Comparison of ENCODE assay signal across 17 cellular contexts in genomic region chr9:103661663-103662062, GRCh38.
"Had no signal": no experiment of that assay in that cellular context is flagged by ENCODE, and none has a peak within 500 bp of the region (broad histone marks: within the 10 kb centered on the region; RNA-seq: fewer than 3 reads in every experiment).

No MANE protein-coding gene starts in this region.

- DNase-seq: activated CD4-positive, alpha-beta memory T cell treated with anti-CD3 and anti-CD28 coated beads for 36 hours; activated effector memory CD4-positive, alpha-beta T cell treated with Interleukin-2 at 50 U/mL for 16 hours; activated T-cell treated with anti-CD3 and anti-CD28 coated beads, Interleukin-2, amount 50 U/mL, for 4 hours; adrenal gland; dorsolateral prefrontal cortex; foreskin fibroblast; glutamatergic neuron; occipital lobe; stimulated activated CD4-positive, alpha-beta T cell treated with anti-CD3 and anti-CD28 coated beads, Interleukin-15, amount 100 ng/mL, for 24 hours; stimulated activated CD4-positive, alpha-beta T cell treated with anti-CD3 and anti-CD28 coated beads, Interleukin-4, amount 100 ng/mL, for 24 hours; stimulated activated CD8-positive, alpha-beta memory T cell treated with anti-CD3 and anti-CD28 coated beads, Interleukin-4, amount 100 ng/mL, for 48 hours; stimulated activated naive CD8-positive, alpha-beta T cell treated with anti-CD3 and anti-CD28 coated beads, Interleukin-15, Interleukin-2, amounts not matched to agents 100 U/mL and 50 U/mL, for 24 hours; transverse colon; WERI-Rb-1 had no signal

- ATAC-seq: activated T-cell treated with anti-CD3 and anti-CD28 coated beads, Interleukin-2, amount 50 U/mL, for 4 hours; esophagus mucosa; stimulated activated naive CD8-positive, alpha-beta T cell treated with anti-CD3 and anti-CD28 coated beads, Interleukin-15, Interleukin-2, amounts not matched to agents 100 U/mL and 50 U/mL, for 24 hours had no signal

- H3K27ac ChIP-seq: adrenal gland, dorsolateral prefrontal cortex, right atrium auricular region, transverse colon, vagina, WERI-Rb-1 had no signal
